2 cellular contexts compared by ENCODE assay signal in the genomic region with DNA sequence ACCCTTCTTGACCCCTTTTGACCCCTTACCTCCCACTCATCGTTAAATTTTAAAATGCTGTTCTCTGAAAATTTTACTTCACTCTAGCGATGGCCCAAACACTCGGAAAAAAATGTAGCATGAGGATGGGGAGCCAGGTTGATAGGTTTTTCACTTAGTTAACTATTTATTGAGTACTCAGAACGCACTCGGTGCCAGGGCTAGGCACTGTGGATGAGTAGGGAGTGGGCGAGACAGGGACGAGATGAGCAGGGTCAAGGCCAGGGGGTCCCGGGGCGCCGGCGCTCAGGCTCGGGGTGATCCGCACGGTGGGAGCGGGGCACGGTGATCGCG.
A peak's percentile ranks its signal among the peaks of the same experiment; 100 is the strongest.
TF ChIP-seq lines count a peak whose summit lies in the region.

No MANE protein-coding gene starts in this region.

TF ChIP-seq in HCT116, 20 proteins besides CTCF, POLR2A, EP300 and RAD21:
- TF ChIP-seq JUND (IDR thresholded peaks at IDR 0.05): no peak
- TF ChIP-seq EZH2phosphoT487 (IDR thresholded peaks at IDR 0.05; ENCODE audit: borderline replicate concordance): no peak
- TF ChIP-seq, protein P1, sequence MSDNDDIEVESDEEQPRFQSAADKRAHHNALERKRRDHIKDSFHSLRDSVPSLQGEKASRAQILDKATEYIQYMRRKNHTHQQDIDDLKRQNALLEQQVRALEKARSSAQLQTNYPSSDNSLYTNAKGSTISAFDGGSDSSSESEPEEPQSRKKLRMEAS (IDR thresholded peaks at IDR 0.05): no peak
- no peak for TF ChIP-seq TCF7L2 (IDR thresholded peaks at IDR 0.05; ENCODE audit: borderline replicate concordance, extremely low read depth, insufficient read depth, insufficient read length)
- TF ChIP-seq, protein P2, sequence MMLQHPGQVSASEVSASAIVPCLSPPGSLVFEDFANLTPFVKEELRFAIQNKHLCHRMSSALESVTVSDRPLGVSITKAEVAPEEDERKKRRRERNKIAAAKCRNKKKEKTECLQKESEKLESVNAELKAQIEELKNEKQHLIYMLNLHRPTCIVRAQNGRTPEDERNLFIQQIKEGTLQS (IDR thresholded peaks at IDR 0.05): no peak

TF ChIP-seq in GM12878, 131 proteins besides CTCF, POLR2A, EP300 and RAD21:
- TF ChIP-seq SMARCA5 (IDR thresholded peaks at IDR 0.05) (0 out of 2 replicates have a peak, but pooled peaks have one; percentile 3), RUNX3 (IDR thresholded peaks at IDR 0.05; ENCODE audit: low read length) (0 out of 2 replicates have a peak, but pooled peaks have one; percentile 2), BRCA1 (IDR thresholded peaks at IDR 0.05; ENCODE audit: low read depth, low read length) (no peak), NR2F1 (conservative IDR thresholded peaks at IDR 0.05) (peak; percentile 66), MEF2A (IDR thresholded peaks at IDR 0.05; ENCODE audit: insufficient read depth, low read depth, low read length) (no peak)
